Comparison of ENCODE assay signal across 9 cellular contexts in genomic region chr18:77206676-77207370, GRCh38. TPM values are rescaled to one million over a fixed set of nuclear protein-coding genes. Genes with fewer than 3 reads are reported as not detected.
A peak's percentile ranks its signal among the peaks of the same experiment; 100 is the strongest.
DNase-seq lines count a peak whose midpoint lies in the region; ATAC-seq and TF ChIP-seq lines count a peak whose summit lies in the region.
"Had no signal": no experiment of that assay in that cellular context is flagged by ENCODE, and none has a peak within 500 bp of the region (broad histone marks: within the 10 kb centered on the region; RNA-seq: fewer than 3 reads in every experiment).

No MANE protein-coding gene starts in this region.

- no peak for TF ChIP-seq CTCF in ascending aorta (IDR thresholded peaks at IDR 0.05)
- TF ChIP-seq CTCF in spleen (IDR thresholded peaks at IDR 0.05 in 8 of 11, conservative IDR thresholded peaks at IDR 0.05 in 3 of 11) = no peak

- 64% methylated on average over 10 of the region's 10 CpGs for WGBS in right cardiac atrium
- 70 to 90% (median 85%) methylated on average over 10 of the region's 10 CpGs for WGBS in spleen, 5 donors

- intact Hi-C loops in ascending aorta (cut with DNase I) (loop anchor here (2.0 to 5.0 kb wide), 2 partner anchors 74 to 150 kb away; partner anchors contain the start of gene MBP), right cardiac atrium (cut with DNase I) (loop anchor here in 2 of 4 donors (10.0 kb wide), 3 partner anchors 62 to 152 kb away; partner anchors contain the start of gene MBP (in 1 of the 2)), spleen (cut with DNase I; ENCODE audit: low total_unique reads) (loop anchor here (5.0 kb wide), 1 partner anchor 65 kb away; no protein-coding TSS in a partner anchor)

- ATAC-seq in right cardiac atrium (peak; percentile 88 to 91), GM18517 (IDR thresholded peaks at IDR 0.05; ENCODE audit: unreplicated experiment) (no peak)

- H3K4me3 ChIP-seq in ascending aorta (peak overlapping the region in 1 of 2 donors; percentile 7), right cardiac atrium (ENCODE audit: low read length) (no peak overlapping the region), spleen (no peak overlapping the region)

- H3K4me1 Mint-ChIP-seq in T-helper 2 cell treated with Interferon-gamma antibody and Interleukin-4, amounts not matched to agents 5 μg/mL and 100 μg/mL, for 36 hours (ENCODE audit: low read depth) = peaks cover 40% of the 10 kb centered on the region

- H3K36me3 Mint-ChIP-seq in T-helper 2 cell treated with Interferon-gamma antibody and Interleukin-4, amounts not matched to agents 5 μg/mL and 100 μg/mL, for 36 hours (ENCODE audit: low read depth) = no peaks in the 10 kb centered on the region
- H3K36me3 Mint-ChIP-seq: IgD-negative memory B cell had no signal

- H3K9me3 ChIP-seq in ascending aorta (no peaks in the 10 kb centered on the region), right cardiac atrium (ENCODE audit: control insufficient read depth, low read length) (no peaks in the 10 kb centered on the region), spleen (no peaks in the 10 kb centered on the region)

- peak overlapping the region; percentile 70 to 75 for H3K27ac ChIP-seq in ascending aorta
- peak overlapping the region; percentile 70 for H3K27ac ChIP-seq in right cardiac atrium (ENCODE audit: low read length)
- peak overlapping the region in 7 of 8 donors; percentile 33 to 85 (median 76) for H3K27ac ChIP-seq in spleen

- no peak overlapping the region for H3K4me3 Mint-ChIP-seq in T-helper 2 cell treated with Interferon-gamma antibody and Interleukin-4, amounts not matched to agents 5 μg/mL and 100 μg/mL, for 36 hours

- H3K4me1 ChIP-seq in ascending aorta (peaks cover 0 to 15% of the 10 kb centered on the region in 2 donors), right cardiac atrium (ENCODE audit: control insufficient read depth, insufficient read depth, low read length) (no peaks in the 10 kb centered on the region), spleen (peaks cover 15 to 64% (median 45%) of the 10 kb centered on the region in 6 donors)

- H3K9me3 Mint-ChIP-seq in T-helper 2 cell treated with Interferon-gamma antibody and Interleukin-4, amounts not matched to agents 5 μg/mL and 100 μg/mL, for 36 hours = no peaks in the 10 kb centered on the region
- H3K9me3 Mint-ChIP-seq: IgD-negative memory B cell had no signal

- no peaks in the 10 kb centered on the region for H3K27me3 ChIP-seq in ascending aorta
- H3K27me3 ChIP-seq in right cardiac atrium (ENCODE audit: control insufficient read depth, insufficient read depth) = no peaks in the 10 kb centered on the region
- H3K27me3 ChIP-seq in spleen (replicated peaks in 1 of 7) = no peaks in the 10 kb centered on the region

- H3K27me3 Mint-ChIP-seq in T-helper 2 cell treated with Interferon-gamma antibody and Interleukin-4, amounts not matched to agents 5 μg/mL and 100 μg/mL, for 36 hours (ENCODE audit: low read depth) = no peaks in the 10 kb centered on the region

- H3K27ac Mint-ChIP-seq in T-helper 2 cell treated with Interferon-gamma antibody and Interleukin-4, amounts not matched to agents 5 μg/mL and 100 μg/mL, for 36 hours = no peak overlapping the region

- no peak for TF ChIP-seq POLR2A in spleen (IDR thresholded peaks at IDR 0.05)

- H3K36me3 ChIP-seq in ascending aorta (no peaks in the 10 kb centered on the region), spleen (no peaks in the 10 kb centered on the region)

- DNase-seq in GM03348 (ENCODE audit: low spot score) = peak; percentile 90
- peak; percentile 36 to 80 for DNase-seq in ascending aorta (ENCODE audit: low spot score in 2 of 2)
- DNase-seq in right cardiac atrium = peak; percentile 70 to 88 (median 76)
- DNase-seq in spleen = no peak
- no peak for DNase-seq in middle frontal gyrus (ENCODE audit: extremely low spot score, low spot score)
- DNase-seq in T-helper 2 cell treated with Interferon-gamma antibody and Interleukin-4, amounts not matched to agents 5 μg/mL and 100 μg/mL, for 36 hours (ENCODE audit: low spot score) = no peak
- DNase-seq in NCI-H1436 treated with DMSO at 0.1 percent for 48 hours (lab: John Stamatoyannopoulos, UW) = no peak

RNA-seq across cellular contexts. Expression of gene GALR1, which starts 42.8 kb away (rescaled TPM):
- total RNA-seq in ascending aorta (not detected), right cardiac atrium (under 1 TPM in 1 of 4 donors, not detected in 3; 0.03 TPM), spleen (not detected)
- polyA plus RNA-seq in right cardiac atrium (0.02 TPM), spleen (not detected)
- polyA plus RNA-seq: IgD-negative memory B cell had no signal

Comparison
In these comparisons a context has a peak if more than half of its experiments do, and no peak if none do; other contexts are left out.
1. DNase-seq: peak in GM03348 (single experiment), ascending aorta (2 of 2) and right cardiac atrium (3 of 3); none in spleen (single experiment), middle frontal gyrus (single experiment), T-helper 2 cell treated with Interferon-gamma antibody and Interleukin-4, amounts not matched to agents 5 μg/mL and 100 μg/mL, for 36 hours (single experiment) and NCI-H1436 treated with DMSO at 0.1 percent for 48 hours (single experiment).
2. Peak in every context shown above with its lines, with median percentiles within 50 percentile points of each other: H3K27ac ChIP-seq.